Comparison of ENCODE assay signal across 8 cellular contexts in genomic region chr6:106087548-106088325, GRCh38. TPM values are rescaled to one million over a fixed set of nuclear protein-coding genes. Genes with fewer than 3 reads are reported as not detected.
A peak's percentile ranks its signal among the peaks of the same experiment; 100 is the strongest.
DNase-seq lines count a peak whose midpoint lies in the region; ATAC-seq and TF ChIP-seq lines count a peak whose summit lies in the region.

No MANE protein-coding gene starts in this region.

- H3K9me3 Mint-ChIP-seq in activated naive CD4-positive, alpha-beta T cell treated with anti-CD3 and anti-CD28 coated beads, Interleukin-2, amount 10 ng/mL, durations not matched to agents 7 days and 5 days: no peaks in the 10 kb centered on the region

- H3K27me3 ChIP-seq in adrenal gland (peaks cover 53% of the 10 kb centered on the region), suprapubic skin (peaks cover 3% of the 10 kb centered on the region)

- WGBS in adrenal gland, 4 donors: 28 to 32% (median 31%) methylated on average over 13 of the region's 13 CpGs
- WGBS in suprapubic skin: 43% methylated on average over 13 of the region's 13 CpGs

- no peak for TF ChIP-seq EP300 in suprapubic skin (IDR thresholded peaks at IDR 0.05)

- H3K27ac Mint-ChIP-seq in activated naive CD4-positive, alpha-beta T cell treated with anti-CD3 and anti-CD28 coated beads, Interleukin-2, amount 10 ng/mL, durations not matched to agents 7 days and 5 days: peak overlapping the region; percentile 53

- TF ChIP-seq CTCF in adrenal gland (IDR thresholded peaks at IDR 0.05): no peak
- no peak for TF ChIP-seq CTCF in suprapubic skin (IDR thresholded peaks at IDR 0.05)

- in situ Hi-C loops in ACHN (cut with HindIII; ENCODE audit: low pct_ligation_motif_present, low pct_unique_long_range_greater_than_20kb, low sequenced_read_pairs): no loop called here

- H3K36me3 Mint-ChIP-seq in activated naive CD4-positive, alpha-beta T cell treated with anti-CD3 and anti-CD28 coated beads, Interleukin-2, amount 10 ng/mL, durations not matched to agents 7 days and 5 days: peaks cover 51% of the 10 kb centered on the region

- ATAC-seq in GM18909 (IDR thresholded peaks at IDR 0.05; ENCODE audit: poor library complexity, unreplicated experiment): no peak
- ATAC-seq in GM21367 (IDR thresholded peaks at IDR 0.05; ENCODE audit: unreplicated experiment): no peak

- intact Hi-C loops in adrenal gland (cut with DNase I): no loop called here

- H3K4me1 ChIP-seq in adrenal gland (replicated peaks in 1 of 2) (peaks cover 10 to 17% of the 10 kb centered on the region in 2 donors), suprapubic skin (peaks cover 30% of the 10 kb centered on the region)

- peak overlapping the region in 1 of 4 donors; percentile 21 for H3K4me3 ChIP-seq in adrenal gland
- H3K4me3 ChIP-seq in suprapubic skin: peak overlapping the region; percentile 55

- H3K27ac ChIP-seq in adrenal gland: peak overlapping the region in 3 of 5 donors; percentile 13 to 56 (median 36)
- peak overlapping the region; percentile 42 for H3K27ac ChIP-seq in suprapubic skin

- peaks cover 93% of the 10 kb centered on the region for H3K4me1 Mint-ChIP-seq in activated naive CD4-positive, alpha-beta T cell treated with anti-CD3 and anti-CD28 coated beads, Interleukin-2, amount 10 ng/mL, durations not matched to agents 7 days and 5 days

- H3K27me3 Mint-ChIP-seq in activated naive CD4-positive, alpha-beta T cell treated with anti-CD3 and anti-CD28 coated beads, Interleukin-2, amount 10 ng/mL, durations not matched to agents 7 days and 5 days: peaks cover 29% of the 10 kb centered on the region

- TF ChIP-seq POLR2A in adrenal gland (IDR thresholded peaks at IDR 0.05) (no peak), suprapubic skin (IDR thresholded peaks at IDR 0.05) (no peak)

- no peak for DNase-seq in activated naive CD4-positive, alpha-beta T cell treated with anti-CD3 and anti-CD28 coated beads, Interleukin-2, amount 10 ng/mL, durations not matched to agents 7 days and 5 days
- no peak for DNase-seq in activated naive CD4-positive, alpha-beta T cell (lab: John Stamatoyannopoulos, UW)
- DNase-seq in adrenal gland: peak in 6 of 7 donors; percentile 27 to 57 (median 32)
- peak; percentile 89 for DNase-seq in iris pigment epithelial cell (ENCODE audit: low read depth)
- DNase-seq in suprapubic skin (ENCODE audit: low spot score in 2 of 2): no peak
- DNase-seq in ACHN: no peak

- no peaks in the 10 kb centered on the region for H3K9me3 ChIP-seq in adrenal gland (replicated peaks in 1 of 3)
- no peaks in the 10 kb centered on the region for H3K9me3 ChIP-seq in suprapubic skin

- H3K4me3 Mint-ChIP-seq in activated naive CD4-positive, alpha-beta T cell treated with anti-CD3 and anti-CD28 coated beads, Interleukin-2, amount 10 ng/mL, durations not matched to agents 7 days and 5 days: peak overlapping the region; percentile 84

- H3K36me3 ChIP-seq in adrenal gland (replicated peaks in 1 of 2): no peaks in the 10 kb centered on the region
- H3K36me3 ChIP-seq in suprapubic skin: no peaks in the 10 kb centered on the region

- CTCF ChIA-PET in activated naive CD4-positive, alpha-beta T cell treated with anti-CD3 and anti-CD28 coated beads, Interleukin-2, amount 10 ng/mL, durations not matched to agents 7 days and 5 days (lab: Charles Lee): interaction anchor here (0.7 to 2.8 kb wide), 8 partner anchors 10 to 656 kb away, joined by 3 to 11 read pairs (median 3); no protein-coding TSS in a partner anchor

RNA-seq across cellular contexts. Expression of gene PRDM1, which starts 1.6 kb away (rescaled TPM):
- total RNA-seq in adrenal gland (1 to 10 TPM; 1.6 to 7.5 (median 3.9) TPM), suprapubic skin (10 to 100 TPM; 10.9 to 47.7 (median 27.8) TPM)
- polyA plus RNA-seq in adrenal gland: 1 to 10 TPM in 2 of 3 donors, under 1 TPM in 1; 0.40 to 4.1 (median 1.1) TPM

Comparison
In these comparisons a context has a peak if more than half of its experiments do, and no peak if none do; other contexts are left out.
1. DNase-seq: peak in adrenal gland (6 of 7) and iris pigment epithelial cell (single experiment); none in activated naive CD4-positive, alpha-beta T cell treated with anti-CD3 and anti-CD28 coated beads, Interleukin-2, amount 10 ng/mL, durations not matched to agents 7 days and 5 days (single experiment), activated naive CD4-positive, alpha-beta T cell (0 of 4), suprapubic skin (0 of 2) and ACHN (single experiment).